9 cellular contexts compared by ENCODE assay signal in genomic region chr16:48444574-48444973, GRCh38. TPM values are rescaled to one million over a fixed set of nuclear protein-coding genes. Genes with fewer than 3 reads are reported as not detected.
DNase-seq lines count a peak whose midpoint lies in the region; ATAC-seq, FAIRE-seq and TF ChIP-seq lines count a peak whose summit lies in the region.
"Had no signal": no experiment of that assay in that cellular context is flagged by ENCODE, and none has a peak within 500 bp of the region (broad histone marks: within the 10 kb centered on the region; RNA-seq: fewer than 3 reads in every experiment).

No MANE protein-coding gene starts in this region.

- peak overlapping the region; percentile 93 for H3K27ac Mint-ChIP-seq in HFFc6

- H3K4me1 Mint-ChIP-seq in HFFc6 (ENCODE audit: low read depth) = peaks cover 14% of the 10 kb centered on the region

- in situ Hi-C loops in brain microvascular endothelial cell (cut with HindIII; ENCODE audit: low pct_ligation_motif_present, low sequenced_read_pairs) = no loop called here

- FAIRE-seq in kidney (lab: Jason Lieb, UNC) = no peak

- H3K4me3 Mint-ChIP-seq in HFFc6 = peak overlapping the region; percentile 80

- no peak for TF ChIP-seq CTCF in HFFc6 (IDR thresholded peaks at IDR 0.05)
- no peak for TF ChIP-seq CTCF in brain microvascular endothelial cell (IDR thresholded peaks at IDR 0.05; ENCODE audit: low read depth, low read length, missing control alignments)
- no peak for TF ChIP-seq CTCF in kidney (IDR thresholded peaks at IDR 0.05; ENCODE audit: borderline replicate concordance, extremely low read depth, insufficient read depth)
- TF ChIP-seq CTCF in suprapubic skin (IDR thresholded peaks at IDR 0.05) = no peak

- no peaks in the 10 kb centered on the region for H3K36me3 Mint-ChIP-seq in HFFc6 (ENCODE audit: low read depth)

- H3K27me3 ChIP-seq in brain microvascular endothelial cell (replicated peaks) (no peaks in the 10 kb centered on the region), suprapubic skin (no peaks in the 10 kb centered on the region)

- H3K36me3 ChIP-seq in brain microvascular endothelial cell (replicated peaks) (no peaks in the 10 kb centered on the region), kidney (ENCODE audit: control insufficient read depth in 1 of 2, insufficient read depth in 2 of 2, low read length in 2 of 2) (no peaks in the 10 kb centered on the region), suprapubic skin (no peaks in the 10 kb centered on the region)

- H3K4me3 ChIP-seq in brain microvascular endothelial cell (ENCODE audit: low read depth, low read length) (no peak overlapping the region), kidney (ENCODE audit: low read length in 2 of 2) (no peak overlapping the region), suprapubic skin (no peak overlapping the region)

- H3K4me1 ChIP-seq in kidney (ENCODE audit: control insufficient read depth in 1 of 2, insufficient read depth in 1 of 2, low read depth in 1 of 2, low read length in 2 of 2) (peaks cover 0 to 6% of the 10 kb centered on the region in 2 donors), suprapubic skin (peaks cover 8% of the 10 kb centered on the region)

- H3K9ac ChIP-seq in kidney (ENCODE audit: low read length in 2 of 2) = no peak overlapping the region

- peak overlapping the region; percentile 84 for H3K27ac ChIP-seq in brain microvascular endothelial cell
- peak overlapping the region; percentile 54 to 82 for H3K27ac ChIP-seq in kidney (ENCODE audit: low read depth in 2 of 2, low read length in 2 of 2)
- H3K27ac ChIP-seq in suprapubic skin = peak overlapping the region; percentile 61

- 49% methylated on average over 6 of the region's 6 CpGs for WGBS in suprapubic skin

- TF ChIP-seq POLR2A in suprapubic skin (IDR thresholded peaks at IDR 0.05) = no peak

- no peak for TF ChIP-seq EP300 in suprapubic skin (IDR thresholded peaks at IDR 0.05)

- H3K9me3 Mint-ChIP-seq in HFFc6 = no peaks in the 10 kb centered on the region

- intact Hi-C loops in kidney (cut with DNase I) = no loop called here

- H3K9me3 ChIP-seq in kidney (ENCODE audit: control insufficient read depth in 1 of 2, low read length in 2 of 2) (no peaks in the 10 kb centered on the region), suprapubic skin (no peaks in the 10 kb centered on the region)

- ATAC-seq in GM21576 (IDR thresholded peaks at IDR 0.05; ENCODE audit: unreplicated experiment) = no peak

- peaks cover 3% of the 10 kb centered on the region; the same call in 1 of the 2 replicates for H3K27me3 Mint-ChIP-seq in HFFc6 (ENCODE audit: insufficient read depth)

- peak; percentile 90 for DNase-seq in HFFc6
- DNase-seq in brain microvascular endothelial cell = peak; percentile 90
- DNase-seq in kidney = no peak
- no peak for DNase-seq in suprapubic skin (ENCODE audit: low spot score in 2 of 2)
- DNase-seq in NCI-H187 (lab: John Stamatoyannopoulos, UW) = no peak
- no peak for DNase-seq in DMS153 (lab: John Stamatoyannopoulos, UW)
- DNase-seq in midbrain (lab: John Stamatoyannopoulos, UW) = no peak
- DNase-seq: stimulated activated CD4-positive, alpha-beta T cell treated with anti-CD3 and anti-CD28 coated beads, Interleukin-4, amount 100 ng/mL, for 4 hours had no signal

RNA-seq across cellular contexts. Expression of gene SIAH1, which starts 59.4 kb away (rescaled TPM):
- total RNA-seq in HFFc6 (2021; fragmentation: NEBNext Ultra II Directional; extraction: Animal tissue kit (Norgen Biotek cat#: 25700)) = 10 to 100 TPM in 4 of 6 experiments, 1 to 10 TPM in 2; 8.8 to 11.9 (median 10.2) TPM
- total RNA-seq in kidney (26.8 TPM), suprapubic skin (10 to 100 TPM; 26.2 to 44.3 (median 31.6) TPM)
- 12.7 TPM for polyA plus RNA-seq in kidney (ENCODE audit: insufficient read depth, low read depth, low replicate concordance)

Comparison
In these comparisons a context has a peak if more than half of its experiments do, and no peak if none do; other contexts are left out.
1. DNase-seq: peak in HFFc6 (single experiment) and brain microvascular endothelial cell (single experiment); none in kidney (single experiment), suprapubic skin (0 of 2), NCI-H187 (0 of 2), DMS153 (single experiment) and midbrain (single experiment).
2. Peak in every context shown above with its lines, with median percentiles within 50 percentile points of each other: H3K27ac ChIP-seq.